ENCODE assay signal across 8 cellular contexts in genomic region chr12:2812290-2813213, GRCh38. TPM values are rescaled to one million over a fixed set of nuclear protein-coding genes. Genes with fewer than 3 reads are reported as not detected.
A peak's percentile ranks its signal among the peaks of the same experiment; 100 is the strongest.
DNase-seq lines count a peak whose midpoint lies in the region; ATAC-seq and TF ChIP-seq lines count a peak whose summit lies in the region.

Gene ITFG2, plus strand, starts transcription at chr12:2812668. Its CDS starts 93 bp downstream, at chr12:2812761.

- H3K4me3 ChIP-seq in PC-3 (ENCODE audit: low read length) (peak within 1 kb of the TSS; percentile 74), epithelial cell of esophagus (ENCODE audit: low read length) (peak within 1 kb of the TSS; percentile 95), mononuclear cell (ENCODE audit: low read length) (peak within 1 kb of the TSS; percentile 72)

- no peaks in the 10 kb centered on the region; the same call in 1 of the 2 replicates for H3K36me3 ChIP-seq in PC-3 (ENCODE audit: low read depth, low read length)

- no peaks in the 10 kb centered on the region for H3F3A ChIP-seq in PC-3 (ENCODE audit: low read length, unreplicated experiment)

- peak within 1 kb of the TSS; percentile 92 for H3K4me2 ChIP-seq in PC-3 (ENCODE audit: low read length)

- no peak for TF ChIP-seq RAD21 in Ishikawa (IDR thresholded peaks at IDR 0.05; ENCODE audit: low read depth)

- H3K4me1 ChIP-seq in PC-3 (ENCODE audit: insufficient read depth, low read length) (peaks cover 11% of the 10 kb centered on the region; the same call in 1 of the 2 replicates), mononuclear cell (ENCODE audit: insufficient read depth, low read length) (peaks cover 21% of the 10 kb centered on the region)

- H3K27me3 ChIP-seq in PC-3 (ENCODE audit: low read length) (no peaks in the 10 kb centered on the region), mononuclear cell (ENCODE audit: insufficient read depth, low read length) (no peaks in the 10 kb centered on the region)

- no peak for TF ChIP-seq CTCF in PC-3 (conservative IDR thresholded peaks at IDR 0.05; ENCODE audit: low read depth, low read length)
- TF ChIP-seq CTCF in epithelial cell of esophagus (IDR thresholded peaks at IDR 0.05; ENCODE audit: insufficient read depth, low read depth, low read length, missing control alignments): no peak

- CTCF ChIA-PET in PC-3 (lab: Charles Lee): interaction anchor here (0.5 kb wide), 1 partner anchor 229 kb away, joined by 3 read pairs; no protein-coding TSS in a partner anchor

- TF ChIP-seq EP300 in Ishikawa (IDR thresholded peaks at IDR 0.05; ENCODE audit: borderline replicate concordance): peak; percentile 54; the same call in 1 of the 2 replicates

- ATAC-seq in GM21576 (IDR thresholded peaks at IDR 0.05; ENCODE audit: unreplicated experiment) (peak; percentile 97), PC-3 (peak; percentile 95)

- TSS peak; percentile 77 for BruUV-seq in PC-3 (replicated peaks; lab: Mats Ljungman, UMichigan)

- H3K27ac ChIP-seq in PC-3 (ENCODE audit: low read length): peak within 1 kb of the TSS; percentile 85

- H4K20me1 ChIP-seq in PC-3 (ENCODE audit: low read length): no peaks in the 10 kb centered on the region

- intact Hi-C loops in PC-3 (cut with micrococcal nuclease): loop anchor here (1.0 to 5.0 kb wide), 3 partner anchors 16 to 72 kb away; partner anchors contain the start of genes FOXM1 and RHNO1

- H3K9me3 ChIP-seq in PC-3 (ENCODE audit: low read length) (no peaks in the 10 kb centered on the region), mononuclear cell (ENCODE audit: low read depth, low read length) (no peaks in the 10 kb centered on the region)

- peaks cover 26% of the 10 kb centered on the region for H3K79me2 ChIP-seq in PC-3 (ENCODE audit: low read length)

- POLR2A ChIA-PET in PC-3 (lab: Charles Lee; ENCODE audit: unreplicated experiment): interaction anchor here (0.6 kb wide), 1 partner anchor 63 kb away, joined by 4 read pairs; no protein-coding TSS in a partner anchor

- H2AFZ ChIP-seq in PC-3 (ENCODE audit: low read length): peak within 1 kb of the TSS; percentile 79

- no peaks in the 10 kb centered on the region for H3K9me2 ChIP-seq in PC-3 (replicated peaks; ENCODE audit: low read length)

- H3K9ac ChIP-seq in PC-3 (ENCODE audit: low read length): peak within 1 kb of the TSS; percentile 92

- peak; percentile 99 for DNase-seq in DMS153 (lab: John Stamatoyannopoulos, UW)
- DNase-seq in PC-3: peak; percentile 95
- DNase-seq in activated T-cell treated with anti-CD3 and anti-CD28 coated beads for 48 hours (ENCODE audit: low read depth): peak; percentile 93
- DNase-seq in epithelial cell of esophagus (ENCODE audit: low read depth): peak; percentile 98
- peak; percentile 84 to 89 for DNase-seq in stimulated activated CD8-positive, alpha-beta memory T cell treated with anti-CD3 and anti-CD28 coated beads, Interleukin-4, amount 100 ng/mL, for 1 hour (ENCODE audit: low read depth in 2 of 2, low spot score in 1 of 2)

TF ChIP-seq in Ishikawa, 13 proteins besides CTCF, POLR2A, EP300 and RAD21:
- TF ChIP-seq EGR1 (IDR thresholded peaks at IDR 0.05) (no peak), TAF1 (IDR thresholded peaks at IDR 0.05; ENCODE audit: low read depth) (peak; percentile 95), YY1 (IDR thresholded peaks at IDR 0.05; ENCODE audit: low read depth) (peak; percentile 44; the same call in 1 of the 2 replicates), REST (IDR thresholded peaks at IDR 0.05; ENCODE audit: low read depth) (no peak), TCF12 (IDR thresholded peaks at IDR 0.05; ENCODE audit: low read depth) (peak; percentile 89), CEBPB (IDR thresholded peaks at IDR 0.05) (peak; percentile 43; the same call in 1 of the 2 replicates), NFIC (IDR thresholded peaks at IDR 0.05) (peak; percentile 49; the same call in 1 of the 2 replicates), ZBTB7A (IDR thresholded peaks at IDR 0.05; ENCODE audit: low read depth) (0 out of 2 replicates have a peak, but pooled peaks have one; percentile 49), CREB1 (IDR thresholded peaks at IDR 0.05; ENCODE audit: low read depth) (peak; percentile 76), FOXM1 (IDR thresholded peaks at IDR 0.05; ENCODE audit: borderline replicate concordance, low read depth) (peak; percentile 28; the same call in 1 of the 2 replicates), USF1 (IDR thresholded peaks at IDR 0.05) (peak; percentile 96), TEAD4 (IDR thresholded peaks at IDR 0.05) (no peak; the same call in 1 of the 2 replicates)
- TF ChIP-seq, protein P1, sequence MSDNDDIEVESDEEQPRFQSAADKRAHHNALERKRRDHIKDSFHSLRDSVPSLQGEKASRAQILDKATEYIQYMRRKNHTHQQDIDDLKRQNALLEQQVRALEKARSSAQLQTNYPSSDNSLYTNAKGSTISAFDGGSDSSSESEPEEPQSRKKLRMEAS (IDR thresholded peaks at IDR 0.05): peak; percentile 98

RNA-seq across cellular contexts. Expression of gene ITFG2, which starts in this region (rescaled TPM):
- total RNA-seq in PC-3 (2014; rRNA removed) (12.8 and 13.8 TPM in 2 replicates), mononuclear cell (29.7 TPM)

Comparison
In these comparisons a context has a peak if more than half of its experiments do, and no peak if none do; other contexts are left out.
1. Peak in every context shown above with its lines: DNase-seq, ATAC-seq, H3K4me3 ChIP-seq and H3K27ac ChIP-seq.